In genomic region chr3:115341208-115341607, GRCh38 we compare ENCODE assay signal across 2 cellular contexts.
TF ChIP-seq lines count a peak whose summit lies in the region.

No MANE protein-coding gene starts in this region.

TF ChIP-seq in HCT116, 20 proteins besides CTCF, POLR2A, EP300 and RAD21 (continued from another document):
- TF ChIP-seq, protein P1, sequence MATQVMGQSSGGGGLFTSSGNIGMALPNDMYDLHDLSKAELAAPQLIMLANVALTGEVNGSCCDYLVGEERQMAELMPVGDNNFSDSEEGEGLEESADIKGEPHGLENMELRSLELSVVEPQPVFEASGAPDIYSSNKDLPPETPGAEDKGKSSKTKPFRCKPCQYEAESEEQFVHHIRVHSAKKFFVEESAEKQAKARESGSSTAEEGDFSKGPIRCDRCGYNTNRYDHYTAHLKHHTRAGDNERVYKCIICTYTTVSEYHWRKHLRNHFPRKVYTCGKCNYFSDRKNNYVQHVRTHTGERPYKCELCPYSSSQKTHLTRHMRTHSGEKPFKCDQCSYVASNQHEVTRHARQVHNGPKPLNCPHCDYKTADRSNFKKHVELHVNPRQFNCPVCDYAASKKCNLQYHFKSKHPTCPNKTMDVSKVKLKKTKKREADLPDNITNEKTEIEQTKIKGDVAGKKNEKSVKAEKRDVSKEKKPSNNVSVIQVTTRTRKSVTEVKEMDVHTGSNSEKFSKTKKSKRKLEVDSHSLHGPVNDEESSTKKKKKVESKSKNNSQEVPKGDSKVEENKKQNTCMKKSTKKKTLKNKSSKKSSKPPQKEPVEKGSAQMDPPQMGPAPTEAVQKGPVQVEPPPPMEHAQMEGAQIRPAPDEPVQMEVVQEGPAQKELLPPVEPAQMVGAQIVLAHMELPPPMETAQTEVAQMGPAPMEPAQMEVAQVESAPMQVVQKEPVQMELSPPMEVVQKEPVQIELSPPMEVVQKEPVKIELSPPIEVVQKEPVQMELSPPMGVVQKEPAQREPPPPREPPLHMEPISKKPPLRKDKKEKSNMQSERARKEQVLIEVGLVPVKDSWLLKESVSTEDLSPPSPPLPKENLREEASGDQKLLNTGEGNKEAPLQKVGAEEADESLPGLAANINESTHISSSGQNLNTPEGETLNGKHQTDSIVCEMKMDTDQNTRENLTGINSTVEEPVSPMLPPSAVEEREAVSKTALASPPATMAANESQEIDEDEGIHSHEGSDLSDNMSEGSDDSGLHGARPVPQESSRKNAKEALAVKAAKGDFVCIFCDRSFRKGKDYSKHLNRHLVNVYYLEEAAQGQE (IDR thresholded peaks at IDR 0.05; ENCODE audit: low read depth), result no peak
TF ChIP-seq in HCT116: peak in this region for 8.

TF ChIP-seq in SK-N-SH treated with all-trans-retinoic acid at 6 μM for 48 hours, 23 proteins besides CTCF, POLR2A, EP300 and RAD21 (continued from another document):
- TF ChIP-seq, protein P2, sequence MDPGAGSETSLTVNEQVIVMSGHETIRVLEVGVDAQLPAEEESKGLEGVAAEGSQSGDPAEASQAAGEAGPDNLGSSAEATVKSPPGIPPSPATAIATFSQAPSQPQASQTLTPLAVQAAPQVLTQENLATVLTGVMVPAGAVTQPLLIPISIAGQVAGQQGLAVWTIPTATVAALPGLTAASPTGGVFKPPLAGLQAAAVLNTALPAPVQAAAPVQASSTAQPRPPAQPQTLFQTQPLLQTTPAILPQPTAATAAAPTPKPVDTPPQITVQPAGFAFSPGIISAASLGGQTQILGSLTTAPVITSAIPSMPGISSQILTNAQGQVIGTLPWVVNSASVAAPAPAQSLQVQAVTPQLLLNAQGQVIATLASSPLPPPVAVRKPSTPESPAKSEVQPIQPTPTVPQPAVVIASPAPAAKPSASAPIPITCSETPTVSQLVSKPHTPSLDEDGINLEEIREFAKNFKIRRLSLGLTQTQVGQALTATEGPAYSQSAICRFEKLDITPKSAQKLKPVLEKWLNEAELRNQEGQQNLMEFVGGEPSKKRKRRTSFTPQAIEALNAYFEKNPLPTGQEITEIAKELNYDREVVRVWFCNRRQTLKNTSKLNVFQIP (CRISPR knock-in tag; IDR thresholded peaks at IDR 0.05; ENCODE audit: borderline replicate concordance, low read depth), result no peak
- TF ChIP-seq CREB5 (CRISPR knock-in tag; IDR thresholded peaks at IDR 0.05; ENCODE audit: low read depth) (no peak), OSR1 (CRISPR knock-in tag; IDR thresholded peaks at IDR 0.05) (no peak), PPARA (CRISPR knock-in tag; IDR thresholded peaks at IDR 0.05; ENCODE audit: borderline replicate concordance) (no peak)
